15 cellular contexts compared by ENCODE assay signal in genomic region chr10:74500806-74501205, GRCh38.
DNase-seq lines count a peak whose midpoint lies in the region; ATAC-seq, FAIRE-seq and TF ChIP-seq lines count a peak whose summit lies in the region.
"Had no signal": no experiment of that assay in that cellular context is flagged by ENCODE, and none has a peak within 500 bp of the region (broad histone marks: within the 10 kb centered on the region; RNA-seq: fewer than 3 reads in every experiment).

No MANE protein-coding gene starts in this region.

- no peak overlapping the region for H3K27ac Mint-ChIP-seq in astrocyte (ENCODE audit: unreplicated experiment)
- H3K27ac Mint-ChIP-seq: T-helper 2 cell treated with Interferon-gamma antibody and Interleukin-4, amounts not matched to agents 5 μg/mL and 100 μg/mL, for 36 hours had no signal

- no peak overlapping the region for H3K9ac ChIP-seq in astrocyte (ENCODE audit: low read length)

- H2AFZ ChIP-seq in astrocyte (ENCODE audit: low read depth, low read length), result no peak overlapping the region
- H2AFZ ChIP-seq in hepatocyte, result no peak overlapping the region

- no peaks in the 10 kb centered on the region for H3K9me3 ChIP-seq in astrocyte (ENCODE audit: insufficient read depth, low read depth, low read length)
- no peaks in the 10 kb centered on the region for H3K9me3 ChIP-seq in hepatocyte (ENCODE audit: low read depth)
- H3K9me3 ChIP-seq in body of pancreas, result no peaks in the 10 kb centered on the region

- no peaks in the 10 kb centered on the region for H3K9me2 ChIP-seq in hepatocyte (replicated peaks; ENCODE audit: insufficient read depth)

- peaks cover 4% of the 10 kb centered on the region for H3K36me3 Mint-ChIP-seq in astrocyte (ENCODE audit: low read depth, unreplicated experiment)

- H3K4me1 Mint-ChIP-seq in astrocyte (ENCODE audit: low read depth, unreplicated experiment), result peaks cover 18% of the 10 kb centered on the region

- peak overlapping the region; percentile 40 for H3K4me2 ChIP-seq in astrocyte (ENCODE audit: low read length)
- H3K4me2 ChIP-seq in hepatocyte, result no peak overlapping the region

- H4K20me1 ChIP-seq in astrocyte (ENCODE audit: insufficient read depth, low read length) (no peaks in the 10 kb centered on the region), hepatocyte (ENCODE audit: insufficient read depth, poor library complexity, severe bottlenecking) (no peaks in the 10 kb centered on the region)

- no peaks in the 10 kb centered on the region for H3K9me3 Mint-ChIP-seq in astrocyte (ENCODE audit: unreplicated experiment)

- H3K79me2 ChIP-seq in astrocyte (ENCODE audit: insufficient read depth, low read length) (no peaks in the 10 kb centered on the region), hepatocyte (no peaks in the 10 kb centered on the region)

- H3K27me3 Mint-ChIP-seq in astrocyte (ENCODE audit: low read depth, unreplicated experiment), result no peaks in the 10 kb centered on the region
- H3K27me3 Mint-ChIP-seq: naive B cell had no signal

- TF ChIP-seq POLR2A in body of pancreas (IDR thresholded peaks at IDR 0.05), result no peak

- TF ChIP-seq CTCF in AG09309 (IDR thresholded peaks at IDR 0.05; ENCODE audit: control insufficient read depth, insufficient read depth, low read depth, low read length, missing control alignments) (no peak), astrocyte (IDR thresholded peaks at IDR 0.05; ENCODE audit: insufficient read depth, low read depth, low read length) (no peak), hepatocyte (IDR thresholded peaks at IDR 0.05; ENCODE audit: poor library complexity) (no peak), body of pancreas (IDR thresholded peaks at IDR 0.05) (no peak)

- H3K27me3 ChIP-seq in astrocyte (ENCODE audit: insufficient read depth, low read length) (no peaks in the 10 kb centered on the region), hepatocyte (no peaks in the 10 kb centered on the region), body of pancreas (no peaks in the 10 kb centered on the region)

- no peak overlapping the region for H3K4me3 Mint-ChIP-seq in astrocyte (ENCODE audit: unreplicated experiment)
- H3K4me3 Mint-ChIP-seq: T-helper 2 cell treated with Interferon-gamma antibody and Interleukin-4, amounts not matched to agents 5 μg/mL and 100 μg/mL, for 36 hours had no signal

- H3K4me3 ChIP-seq in AG09309 (ENCODE audit: control insufficient read depth, low read depth, low read length) (no peak overlapping the region), astrocyte (ENCODE audit: insufficient read depth, low read depth, low read length) (no peak overlapping the region), hepatocyte (no peak overlapping the region), body of pancreas (no peak overlapping the region)
- H3K4me3 ChIP-seq: left ventricle myocardium inferior had no signal

- in situ Hi-C loops in KBM-7 (cut with MboI; ENCODE audit: low pct_unique_long_range_greater_than_20kb, low sequenced_read_pairs), result no loop called here

- intact Hi-C loops in body of pancreas (cut with DNase I), result no loop called here

- FAIRE-seq in GM19239 (lab: Jason Lieb, UNC) (peak; percentile 33), astrocyte (lab: Jason Lieb, UNC) (peak; percentile 60)
- FAIRE-seq: bronchial epithelial cell had no signal

- no peak overlapping the region for H3K27ac ChIP-seq in astrocyte (ENCODE audit: low read depth, low read length)
- H3K27ac ChIP-seq in hepatocyte, result peak overlapping the region; percentile 6
- no peak overlapping the region for H3K27ac ChIP-seq in body of pancreas
- H3K27ac ChIP-seq: epithelial cell of prostate, left ventricle myocardium inferior had no signal

- H3K4me1 ChIP-seq in astrocyte (ENCODE audit: insufficient read depth, low read length) (peaks cover 30% of the 10 kb centered on the region), hepatocyte (ENCODE audit: insufficient read depth) (peaks cover 4% of the 10 kb centered on the region), body of pancreas (no peaks in the 10 kb centered on the region)

- ATAC-seq in body of pancreas, result no peak
- ATAC-seq in HG02642 (IDR thresholded peaks at IDR 0.05; ENCODE audit: poor library complexity, unreplicated experiment), result no peak

- H3K36me3 ChIP-seq in astrocyte (ENCODE audit: insufficient read depth, low read length), result no peaks in the 10 kb centered on the region
- H3K36me3 ChIP-seq in hepatocyte (replicated peaks; ENCODE audit: insufficient read depth, low read depth), result no peaks in the 10 kb centered on the region
- no peaks in the 10 kb centered on the region for H3K36me3 ChIP-seq in body of pancreas (replicated peaks in 1 of 2; ENCODE audit: insufficient read depth in 1 of 2, low read depth in 2 of 2)
- H3K36me3 ChIP-seq: left ventricle myocardium inferior had no signal

- DNase-seq in AG09309 (ENCODE audit: low read depth) (peak; percentile 5), GM19239 (ENCODE audit: insufficient read length, low spot score) (no peak), astrocyte (ENCODE audit: low read depth) (peak; percentile 35), hepatocyte (ENCODE audit: low spot score) (no peak), body of pancreas (no peak), T1000 (lab: John Stamatoyannopoulos, UW) (no peak), KBM-7 (no peak)
- DNase-seq: activated CD4-positive, alpha-beta T cell treated with anti-CD3 and anti-CD28 coated beads, Interleukin-2, amount 50 U/mL, for 1 hour; left ventricle myocardium inferior; MV-4-11; naive B cell had no signal

Comparison
In these comparisons a context has a peak if more than half of its experiments do, and no peak if none do; other contexts are left out.
1. DNase-seq: peak in AG09309 (single experiment) and astrocyte (single experiment); none in GM19239 (single experiment), hepatocyte (single experiment), body of pancreas (0 of 4), T1000 (single experiment) and KBM-7 (single experiment).